Comparison of ENCODE assay signal across 1 cellular context in the genomic region with DNA sequence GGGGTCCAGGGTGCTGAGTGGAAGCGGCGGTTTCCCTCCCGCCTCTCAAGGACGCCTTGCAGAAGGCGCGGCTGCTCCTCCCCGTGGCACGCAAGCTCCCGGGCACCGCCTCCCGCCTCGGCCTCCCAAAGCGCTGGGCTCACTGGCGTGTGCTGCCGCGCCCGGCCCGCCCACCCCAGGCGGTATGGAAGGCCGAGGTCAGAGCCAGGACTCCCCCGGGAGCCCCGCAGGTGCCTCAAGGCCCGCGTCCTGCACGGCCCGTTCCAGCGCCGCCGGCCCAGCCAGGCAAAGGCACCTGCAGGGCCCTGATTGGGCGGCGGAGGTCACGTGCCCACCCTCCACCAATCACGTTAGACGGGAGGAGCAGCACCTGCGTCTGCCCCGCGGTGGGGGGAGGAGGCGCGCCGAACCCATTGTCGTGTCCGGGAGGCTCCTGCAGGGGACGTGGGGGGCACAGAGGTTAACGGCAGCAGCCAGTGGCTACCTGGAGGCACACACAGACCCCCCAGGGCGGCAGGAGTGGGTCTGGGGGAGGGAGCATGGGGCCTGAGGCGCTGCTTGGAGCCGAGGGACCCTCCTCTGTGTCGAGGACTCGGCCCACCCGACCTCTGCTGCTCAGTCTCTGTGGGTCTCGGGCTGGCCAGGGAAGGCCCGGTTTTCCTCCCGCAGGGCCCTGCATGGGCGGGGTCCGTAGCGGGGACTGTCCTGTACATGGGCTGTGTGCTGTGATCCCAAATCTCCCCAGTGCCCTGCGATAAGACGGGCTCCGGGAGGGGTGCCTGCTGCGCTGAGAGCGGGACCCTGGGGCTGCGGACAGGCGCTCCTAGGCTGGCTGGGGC.
TF ChIP-seq lines count a peak whose summit lies in the region.

No MANE protein-coding gene starts in this region.

TF ChIP-seq in K562, 482 proteins besides CTCF, POLR2A, EP300 and RAD21 (continued from another document and continues in another):
- no peak for TF ChIP-seq ZNF707 (CRISPR knock-in tag; conservative IDR thresholded peaks at IDR 0.05)
- peak; percentile 59; the same call in 1 of the 2 replicates for TF ChIP-seq SOX6 (IDR thresholded peaks at IDR 0.05)
- TF ChIP-seq, protein P1, sequence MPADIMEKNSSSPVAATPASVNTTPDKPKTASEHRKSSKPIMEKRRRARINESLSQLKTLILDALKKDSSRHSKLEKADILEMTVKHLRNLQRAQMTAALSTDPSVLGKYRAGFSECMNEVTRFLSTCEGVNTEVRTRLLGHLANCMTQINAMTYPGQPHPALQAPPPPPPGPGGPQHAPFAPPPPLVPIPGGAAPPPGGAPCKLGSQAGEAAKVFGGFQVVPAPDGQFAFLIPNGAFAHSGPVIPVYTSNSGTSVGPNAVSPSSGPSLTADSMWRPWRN (IDR thresholded peaks at IDR 0.05; ENCODE audit: low read depth): no peak
- TF ChIP-seq, protein P2, sequence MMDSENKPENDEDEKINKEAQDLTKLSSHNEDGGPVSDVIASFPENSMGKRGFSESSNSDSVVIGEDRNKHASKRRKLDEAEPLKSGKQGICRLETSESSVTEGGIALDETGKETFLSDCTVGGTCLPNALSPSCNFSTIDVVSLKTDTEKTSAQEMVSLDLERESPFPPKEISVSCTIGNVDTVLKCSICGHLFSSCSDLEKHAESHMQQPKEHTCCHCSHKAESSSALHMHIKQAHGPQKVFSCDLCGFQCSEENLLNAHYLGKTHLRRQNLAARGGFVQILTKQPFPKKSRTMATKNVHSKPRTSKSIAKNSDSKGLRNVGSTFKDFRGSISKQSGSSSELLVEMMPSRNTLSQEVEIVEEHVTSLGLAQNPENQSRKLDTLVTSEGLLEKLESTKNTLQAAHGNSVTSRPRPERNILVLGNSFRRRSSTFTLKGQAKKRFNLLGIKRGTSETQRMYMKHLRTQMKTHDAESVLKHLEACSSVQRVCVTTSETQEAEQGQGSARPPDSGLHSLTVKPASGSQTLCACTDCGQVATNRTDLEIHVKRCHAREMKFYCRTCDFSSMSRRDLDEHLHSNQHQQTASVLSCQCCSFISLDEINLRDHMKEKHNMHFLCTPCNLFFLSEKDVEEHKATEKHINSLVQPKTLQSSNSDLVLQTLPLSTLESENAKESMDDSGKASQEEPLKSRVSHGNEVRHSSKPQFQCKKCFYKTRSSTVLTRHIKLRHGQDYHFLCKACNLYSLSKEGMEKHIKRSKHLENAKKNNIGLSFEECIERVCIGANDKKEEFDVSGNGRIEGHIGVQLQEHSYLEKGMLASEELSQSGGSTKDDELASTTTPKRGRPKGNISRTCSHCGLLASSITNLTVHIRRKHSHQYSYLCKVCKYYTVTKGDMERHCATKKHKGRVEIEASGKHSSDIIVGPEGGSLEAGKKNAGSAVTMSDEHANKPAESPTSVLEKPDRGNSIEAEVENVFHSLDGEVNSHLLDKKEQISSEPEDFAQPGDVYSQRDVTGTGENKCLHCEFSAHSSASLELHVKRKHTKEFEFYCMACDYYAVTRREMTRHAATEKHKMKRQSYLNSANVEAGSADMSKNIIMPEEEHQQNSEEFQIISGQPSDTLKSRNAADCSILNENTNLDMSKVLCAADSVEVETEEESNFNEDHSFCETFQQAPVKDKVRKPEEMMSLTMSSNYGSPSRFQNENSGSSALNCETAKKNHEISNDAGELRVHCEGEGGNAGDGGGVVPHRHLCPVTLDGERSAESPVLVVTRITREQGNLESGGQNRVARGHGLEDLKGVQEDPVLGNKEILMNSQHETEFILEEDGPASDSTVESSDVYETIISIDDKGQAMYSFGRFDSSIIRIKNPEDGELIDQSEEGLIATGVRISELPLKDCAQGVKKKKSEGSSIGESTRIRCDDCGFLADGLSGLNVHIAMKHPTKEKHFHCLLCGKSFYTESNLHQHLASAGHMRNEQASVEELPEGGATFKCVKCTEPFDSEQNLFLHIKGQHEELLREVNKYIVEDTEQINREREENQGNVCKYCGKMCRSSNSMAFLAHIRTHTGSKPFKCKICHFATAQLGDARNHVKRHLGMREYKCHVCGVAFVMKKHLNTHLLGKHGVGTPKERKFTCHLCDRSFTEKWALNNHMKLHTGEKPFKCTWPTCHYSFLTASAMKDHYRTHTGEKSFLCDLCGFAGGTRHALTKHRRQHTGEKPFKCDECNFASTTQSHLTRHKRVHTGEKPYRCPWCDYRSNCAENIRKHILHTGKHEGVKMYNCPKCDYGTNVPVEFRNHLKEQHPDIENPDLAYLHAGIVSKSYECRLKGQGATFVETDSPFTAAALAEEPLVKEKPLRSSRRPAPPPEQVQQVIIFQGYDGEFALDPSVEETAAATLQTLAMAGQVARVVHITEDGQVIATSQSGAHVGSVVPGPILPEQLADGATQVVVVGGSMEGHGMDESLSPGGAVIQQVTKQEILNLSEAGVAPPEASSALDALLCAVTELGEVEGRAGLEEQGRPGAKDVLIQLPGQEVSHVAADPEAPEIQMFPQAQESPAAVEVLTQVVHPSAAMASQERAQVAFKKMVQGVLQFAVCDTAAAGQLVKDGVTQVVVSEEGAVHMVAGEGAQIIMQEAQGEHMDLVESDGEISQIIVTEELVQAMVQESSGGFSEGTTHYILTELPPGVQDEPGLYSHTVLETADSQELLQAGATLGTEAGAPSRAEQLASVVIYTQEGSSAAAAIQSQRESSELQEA (IDR thresholded peaks at IDR 0.05; ENCODE audit: low read depth): no peak
- TF ChIP-seq STAT5A (IDR thresholded peaks at IDR 0.05; ENCODE audit: borderline replicate concordance, low read length): no peak
- TF ChIP-seq, protein P3, sequence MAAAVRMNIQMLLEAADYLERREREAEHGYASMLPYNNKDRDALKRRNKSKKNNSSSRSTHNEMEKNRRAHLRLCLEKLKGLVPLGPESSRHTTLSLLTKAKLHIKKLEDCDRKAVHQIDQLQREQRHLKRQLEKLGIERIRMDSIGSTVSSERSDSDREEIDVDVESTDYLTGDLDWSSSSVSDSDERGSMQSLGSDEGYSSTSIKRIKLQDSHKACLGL (CRISPR knock-in tag; IDR thresholded peaks at IDR 0.05; ENCODE audit: borderline replicate concordance, poor library complexity, severe bottlenecking): no peak
- TF ChIP-seq, protein P4, sequence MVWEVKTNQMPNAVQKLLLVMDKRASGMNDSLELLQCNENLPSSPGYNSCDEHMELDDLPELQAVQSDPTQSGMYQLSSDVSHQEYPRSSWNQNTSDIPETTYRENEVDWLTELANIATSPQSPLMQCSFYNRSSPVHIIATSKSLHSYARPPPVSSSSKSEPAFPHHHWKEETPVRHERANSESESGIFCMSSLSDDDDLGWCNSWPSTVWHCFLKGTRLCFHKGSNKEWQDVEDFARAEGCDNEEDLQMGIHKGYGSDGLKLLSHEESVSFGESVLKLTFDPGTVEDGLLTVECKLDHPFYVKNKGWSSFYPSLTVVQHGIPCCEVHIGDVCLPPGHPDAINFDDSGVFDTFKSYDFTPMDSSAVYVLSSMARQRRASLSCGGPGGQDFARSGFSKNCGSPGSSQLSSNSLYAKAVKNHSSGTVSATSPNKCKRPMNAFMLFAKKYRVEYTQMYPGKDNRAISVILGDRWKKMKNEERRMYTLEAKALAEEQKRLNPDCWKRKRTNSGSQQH (CRISPR knock-in tag; IDR thresholded peaks at IDR 0.05): no peak
- TF ChIP-seq MEF2A (IDR thresholded peaks at IDR 0.05; ENCODE audit: control insufficient read depth, low read depth, low read length): no peak
- no peak for TF ChIP-seq SAFB (IDR thresholded peaks at IDR 0.05; ENCODE audit: borderline replicate concordance, low read depth, low read length)
- TF ChIP-seq, protein P5, sequence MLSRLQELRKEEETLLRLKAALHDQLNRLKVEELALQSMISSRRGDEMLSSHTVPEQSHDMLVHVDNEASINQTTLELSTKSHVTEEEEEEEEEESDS (CRISPR knock-in tag; IDR thresholded peaks at IDR 0.05): no peak
- TF ChIP-seq, protein P6, sequence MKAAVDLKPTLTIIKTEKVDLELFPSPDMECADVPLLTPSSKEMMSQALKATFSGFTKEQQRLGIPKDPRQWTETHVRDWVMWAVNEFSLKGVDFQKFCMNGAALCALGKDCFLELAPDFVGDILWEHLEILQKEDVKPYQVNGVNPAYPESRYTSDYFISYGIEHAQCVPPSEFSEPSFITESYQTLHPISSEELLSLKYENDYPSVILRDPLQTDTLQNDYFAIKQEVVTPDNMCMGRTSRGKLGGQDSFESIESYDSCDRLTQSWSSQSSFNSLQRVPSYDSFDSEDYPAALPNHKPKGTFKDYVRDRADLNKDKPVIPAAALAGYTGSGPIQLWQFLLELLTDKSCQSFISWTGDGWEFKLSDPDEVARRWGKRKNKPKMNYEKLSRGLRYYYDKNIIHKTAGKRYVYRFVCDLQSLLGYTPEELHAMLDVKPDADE (conservative IDR thresholded peaks at IDR 0.05; ENCODE audit: control insufficient read depth, low read depth, low read length): no peak
- peak; percentile 33; the same call in 1 of the 2 replicates for TF ChIP-seq DPF2 (IDR thresholded peaks at IDR 0.05)
- TF ChIP-seq, protein P7, sequence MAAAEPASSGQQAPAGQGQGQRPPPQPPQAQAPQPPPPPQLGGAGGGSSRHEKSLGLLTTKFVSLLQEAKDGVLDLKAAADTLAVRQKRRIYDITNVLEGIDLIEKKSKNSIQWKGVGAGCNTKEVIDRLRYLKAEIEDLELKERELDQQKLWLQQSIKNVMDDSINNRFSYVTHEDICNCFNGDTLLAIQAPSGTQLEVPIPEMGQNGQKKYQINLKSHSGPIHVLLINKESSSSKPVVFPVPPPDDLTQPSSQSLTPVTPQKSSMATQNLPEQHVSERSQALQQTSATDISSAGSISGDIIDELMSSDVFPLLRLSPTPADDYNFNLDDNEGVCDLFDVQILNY (CRISPR knock-in tag; IDR thresholded peaks at IDR 0.05): no peak
- TF ChIP-seq TOE1 (IDR thresholded peaks at IDR 0.05; ENCODE audit: borderline replicate concordance): peak; percentile 98
- no peak for TF ChIP-seq TOE1 (CRISPR knock-in tag; IDR thresholded peaks at IDR 0.05; ENCODE audit: borderline replicate concordance, low read depth)
- TF ChIP-seq ZNF507 (tag; conservative IDR thresholded peaks at IDR 0.05): no peak
- TF ChIP-seq, protein P8, sequence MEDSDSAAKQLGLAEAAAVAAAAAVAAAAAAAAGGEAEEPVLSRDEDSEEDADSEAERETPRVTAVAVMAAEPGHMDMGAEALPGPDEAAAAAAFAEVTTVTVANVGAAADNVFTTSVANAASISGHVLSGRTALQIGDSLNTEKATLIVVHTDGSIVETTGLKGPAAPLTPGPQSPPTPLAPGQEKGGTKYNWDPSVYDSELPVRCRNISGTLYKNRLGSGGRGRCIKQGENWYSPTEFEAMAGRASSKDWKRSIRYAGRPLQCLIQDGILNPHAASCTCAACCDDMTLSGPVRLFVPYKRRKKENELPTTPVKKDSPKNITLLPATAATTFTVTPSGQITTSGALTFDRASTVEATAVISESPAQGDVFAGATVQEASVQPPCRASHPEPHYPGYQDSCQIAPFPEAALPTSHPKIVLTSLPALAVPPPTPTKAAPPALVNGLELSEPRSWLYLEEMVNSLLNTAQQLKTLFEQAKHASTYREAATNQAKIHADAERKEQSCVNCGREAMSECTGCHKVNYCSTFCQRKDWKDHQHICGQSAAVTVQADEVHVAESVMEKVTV (CRISPR knock-in tag; IDR thresholded peaks at IDR 0.05): no peak
- no peak for TF ChIP-seq ZNF584 (CRISPR knock-in tag; IDR thresholded peaks at IDR 0.05; ENCODE audit: low read depth)
- TF ChIP-seq RBM25 (IDR thresholded peaks at IDR 0.05; ENCODE audit: low read depth, low read length, severe bottlenecking): peak; percentile 100
- no peak for TF ChIP-seq BMI1 (IDR thresholded peaks at IDR 0.05; ENCODE audit: low read length)
- TF ChIP-seq, protein P9, sequence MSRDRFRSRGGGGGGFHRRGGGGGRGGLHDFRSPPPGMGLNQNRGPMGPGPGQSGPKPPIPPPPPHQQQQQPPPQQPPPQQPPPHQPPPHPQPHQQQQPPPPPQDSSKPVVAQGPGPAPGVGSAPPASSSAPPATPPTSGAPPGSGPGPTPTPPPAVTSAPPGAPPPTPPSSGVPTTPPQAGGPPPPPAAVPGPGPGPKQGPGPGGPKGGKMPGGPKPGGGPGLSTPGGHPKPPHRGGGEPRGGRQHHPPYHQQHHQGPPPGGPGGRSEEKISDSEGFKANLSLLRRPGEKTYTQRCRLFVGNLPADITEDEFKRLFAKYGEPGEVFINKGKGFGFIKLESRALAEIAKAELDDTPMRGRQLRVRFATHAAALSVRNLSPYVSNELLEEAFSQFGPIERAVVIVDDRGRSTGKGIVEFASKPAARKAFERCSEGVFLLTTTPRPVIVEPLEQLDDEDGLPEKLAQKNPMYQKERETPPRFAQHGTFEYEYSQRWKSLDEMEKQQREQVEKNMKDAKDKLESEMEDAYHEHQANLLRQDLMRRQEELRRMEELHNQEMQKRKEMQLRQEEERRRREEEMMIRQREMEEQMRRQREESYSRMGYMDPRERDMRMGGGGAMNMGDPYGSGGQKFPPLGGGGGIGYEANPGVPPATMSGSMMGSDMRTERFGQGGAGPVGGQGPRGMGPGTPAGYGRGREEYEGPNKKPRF (IDR thresholded peaks at IDR 0.05; ENCODE audit: low read depth, low read length): no peak
- no peak for TF ChIP-seq ATF1 (CRISPR knock-in tag; IDR thresholded peaks at IDR 0.05)
- TF ChIP-seq ATF1 (tag; IDR thresholded peaks at IDR 0.05): peak; percentile 74
- TF ChIP-seq RFX7 (CRISPR knock-in tag; IDR thresholded peaks at IDR 0.05): no peak
- TF ChIP-seq BRD9 (IDR thresholded peaks at IDR 0.05; ENCODE audit: low read depth, partially characterized antibody): no peak
- TF ChIP-seq, protein P10, sequence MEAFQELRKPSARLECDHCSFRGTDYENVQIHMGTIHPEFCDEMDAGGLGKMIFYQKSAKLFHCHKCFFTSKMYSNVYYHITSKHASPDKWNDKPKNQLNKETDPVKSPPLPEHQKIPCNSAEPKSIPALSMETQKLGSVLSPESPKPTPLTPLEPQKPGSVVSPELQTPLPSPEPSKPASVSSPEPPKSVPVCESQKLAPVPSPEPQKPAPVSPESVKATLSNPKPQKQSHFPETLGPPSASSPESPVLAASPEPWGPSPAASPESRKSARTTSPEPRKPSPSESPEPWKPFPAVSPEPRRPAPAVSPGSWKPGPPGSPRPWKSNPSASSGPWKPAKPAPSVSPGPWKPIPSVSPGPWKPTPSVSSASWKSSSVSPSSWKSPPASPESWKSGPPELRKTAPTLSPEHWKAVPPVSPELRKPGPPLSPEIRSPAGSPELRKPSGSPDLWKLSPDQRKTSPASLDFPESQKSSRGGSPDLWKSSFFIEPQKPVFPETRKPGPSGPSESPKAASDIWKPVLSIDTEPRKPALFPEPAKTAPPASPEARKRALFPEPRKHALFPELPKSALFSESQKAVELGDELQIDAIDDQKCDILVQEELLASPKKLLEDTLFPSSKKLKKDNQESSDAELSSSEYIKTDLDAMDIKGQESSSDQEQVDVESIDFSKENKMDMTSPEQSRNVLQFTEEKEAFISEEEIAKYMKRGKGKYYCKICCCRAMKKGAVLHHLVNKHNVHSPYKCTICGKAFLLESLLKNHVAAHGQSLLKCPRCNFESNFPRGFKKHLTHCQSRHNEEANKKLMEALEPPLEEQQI (IDR thresholded peaks at IDR 0.05): no peak
- no peak for TF ChIP-seq BRF1 (IDR thresholded peaks at IDR 0.05; ENCODE audit: borderline replicate concordance, extremely low read depth, insufficient read length)
- no peak for TF ChIP-seq KAT8 (IDR thresholded peaks at IDR 0.05; ENCODE audit: low read depth)
- TF ChIP-seq, protein P11, sequence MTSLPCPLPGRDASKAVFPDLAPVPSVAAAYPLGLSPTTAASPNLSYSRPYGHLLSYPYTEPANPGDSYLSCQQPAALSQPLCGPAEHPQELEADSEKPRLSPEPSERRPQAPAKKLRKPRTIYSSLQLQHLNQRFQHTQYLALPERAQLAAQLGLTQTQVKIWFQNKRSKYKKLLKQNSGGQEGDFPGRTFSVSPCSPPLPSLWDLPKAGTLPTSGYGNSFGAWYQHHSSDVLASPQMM (CRISPR knock-in tag; IDR thresholded peaks at IDR 0.05): no peak
- TF ChIP-seq, protein P12, sequence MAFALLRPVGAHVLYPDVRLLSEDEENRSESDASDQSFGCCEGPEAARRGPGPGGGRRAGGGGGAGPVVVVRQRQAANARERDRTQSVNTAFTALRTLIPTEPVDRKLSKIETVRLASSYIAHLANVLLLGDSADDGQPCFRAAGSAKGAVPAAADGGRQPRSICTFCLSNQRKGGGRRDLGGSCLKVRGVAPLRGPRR (CRISPR knock-in tag; IDR thresholded peaks at IDR 0.05): no peak
